22 cellular contexts compared by ENCODE assay signal in genomic region chr13:78816592-78816991, GRCh38.
"Had no signal": no experiment of that assay in that cellular context is flagged by ENCODE, and none has a peak within 500 bp of the region (broad histone marks: within the 10 kb centered on the region; RNA-seq: fewer than 3 reads in every experiment).

No MANE protein-coding gene starts in this region.

- H3K27ac ChIP-seq: coronary artery, neural progenitor cell, parathyroid adenoma, psoas muscle, spleen, tibial artery, upper lobe of left lung, vagina had no signal

- H3K4me1 ChIP-seq: parathyroid adenoma, psoas muscle, spleen, tibial artery, upper lobe of left lung, vagina had no signal

- H3K4me1 Mint-ChIP-seq: naive thymus-derived CD8-positive, alpha-beta T cell; stimulated activated memory B cell treated with anti-CD40 and anti-IgM and Interleukin-4, amounts not matched to agents 10 μg/mL and 1 μg/mL and 100 μg/mL, for 72 hours had no signal

- ATAC-seq: left lobe of liver; mucosa of descending colon; naive thymus-derived CD8-positive, alpha-beta T cell; psoas muscle; sciatic nerve; stimulated activated memory B cell treated with anti-CD40 and anti-IgM and Interleukin-4, amounts not matched to agents 10 μg/mL and 1 μg/mL and 100 μg/mL, for 72 hours had no signal

- H2AFZ ChIP-seq: neural progenitor cell, parathyroid adenoma had no signal

- H3K9me3 Mint-ChIP-seq: naive thymus-derived CD8-positive, alpha-beta T cell; neural progenitor cell; stimulated activated memory B cell treated with anti-CD40 and anti-IgM and Interleukin-4, amounts not matched to agents 10 μg/mL and 1 μg/mL and 100 μg/mL, for 72 hours; stimulated activated naive CD8-positive, alpha-beta T cell treated with anti-CD3 and anti-CD28 coated beads, Interleukin-15, Interleukin-2, amounts not matched to agents 100 ng/mL and 50 ng/mL, for 24 hours had no signal

- H3K9ac ChIP-seq: neural progenitor cell, parathyroid adenoma had no signal

- H3K4me3 Mint-ChIP-seq: naive thymus-derived CD8-positive, alpha-beta T cell; neural progenitor cell; stimulated activated memory B cell treated with anti-CD40 and anti-IgM and Interleukin-4, amounts not matched to agents 10 μg/mL and 1 μg/mL and 100 μg/mL, for 72 hours; stimulated activated naive CD8-positive, alpha-beta T cell treated with anti-CD3 and anti-CD28 coated beads, Interleukin-15, Interleukin-2, amounts not matched to agents 100 ng/mL and 50 ng/mL, for 24 hours had no signal

- H3K4me3 ChIP-seq: coronary artery, mucosa of descending colon, neural progenitor cell, psoas muscle, spleen, tibial artery, upper lobe of left lung, vagina had no signal

- H3K36me3 Mint-ChIP-seq: naive thymus-derived CD8-positive, alpha-beta T cell; neural progenitor cell; stimulated activated memory B cell treated with anti-CD40 and anti-IgM and Interleukin-4, amounts not matched to agents 10 μg/mL and 1 μg/mL and 100 μg/mL, for 72 hours had no signal

- H3K27ac Mint-ChIP-seq: neural progenitor cell; stimulated activated memory B cell treated with anti-CD40 and anti-IgM and Interleukin-4, amounts not matched to agents 10 μg/mL and 1 μg/mL and 100 μg/mL, for 72 hours; stimulated activated naive CD8-positive, alpha-beta T cell treated with anti-CD3 and anti-CD28 coated beads, Interleukin-15, Interleukin-2, amounts not matched to agents 100 ng/mL and 50 ng/mL, for 24 hours had no signal

- H3K9me3 ChIP-seq: mucosa of descending colon, psoas muscle, spleen, tibial artery, upper lobe of left lung, vagina had no signal

- H3K36me3 ChIP-seq: neural progenitor cell, spleen, tibial artery, upper lobe of left lung, vagina had no signal

- H3K27me3 ChIP-seq: neural progenitor cell, tibial artery, upper lobe of left lung, vagina had no signal

- DNase-seq: effector CD4-positive, alpha-beta T cell; foreskin melanocyte; head of caudate nucleus; hippocampal formation; naive thymus-derived CD8-positive, alpha-beta T cell; psoas muscle; retina; spleen; stimulated activated CD4-positive, alpha-beta T cell treated with anti-CD3 and anti-CD28 coated beads, Interleukin-15, amount 100 ng/mL, for 24 hours; stimulated activated CD4-positive, alpha-beta T cell treated with anti-CD3 and anti-CD28 coated beads, Interleukin-1b, Interleukin-23, amount 100 ng/mL, for 48 hours; stimulated activated CD4-positive, alpha-beta T cell treated with anti-CD3 and anti-CD28 coated beads, Interleukin-4, amount 100 ng/mL, for 24 hours; tibial artery had no signal

- H3K4me2 ChIP-seq: neural progenitor cell had no signal
